In the genomic region with DNA sequence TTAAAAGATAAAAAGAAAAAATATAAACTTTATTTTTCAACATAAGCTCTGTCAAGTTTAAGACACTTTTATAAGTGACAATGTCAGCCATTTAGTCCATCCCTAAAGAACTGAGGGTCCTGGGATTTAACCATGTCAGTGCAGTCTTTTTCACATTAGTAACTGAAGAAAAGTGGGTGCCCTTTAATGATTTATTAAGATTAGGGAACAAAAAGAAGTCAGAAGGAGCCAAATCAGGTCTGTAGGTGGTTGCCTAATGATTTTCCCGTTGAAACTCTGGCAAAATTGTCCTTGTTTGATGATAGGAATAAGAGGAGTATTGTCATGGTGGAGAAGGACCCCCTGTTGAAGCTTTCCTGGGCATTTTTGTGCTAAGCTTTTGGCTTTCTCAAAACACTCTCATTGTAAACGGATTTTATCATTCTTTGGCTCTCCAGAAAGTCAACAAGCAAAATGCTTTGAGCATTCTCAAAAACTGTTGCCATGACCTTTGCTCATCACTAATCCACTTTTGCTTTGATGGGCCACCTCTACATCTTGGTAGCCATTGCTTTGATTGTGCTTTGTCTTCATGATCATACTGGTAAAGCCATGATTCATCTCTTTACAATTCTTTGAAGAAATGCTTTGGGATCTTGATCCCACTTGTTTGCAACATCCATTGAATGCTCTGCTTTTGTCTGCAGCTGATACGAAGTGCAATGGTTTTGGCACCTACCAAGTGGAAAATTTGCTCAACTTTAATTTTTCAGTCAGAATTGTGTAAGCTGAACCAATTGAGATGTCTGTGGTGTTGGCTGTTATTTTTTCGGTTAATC, we compare ENCODE assay signal across 1 cellular context.
TF ChIP-seq lines count a peak whose summit lies in the region.

No MANE protein-coding gene starts in this region.

TF ChIP-seq in HepG2, 621 proteins besides CTCF, POLR2A, EP300 and RAD21 (continued from another document and continues in another):
- TF ChIP-seq ZNF614 (CRISPR knock-in tag; IDR thresholded peaks at IDR 0.05; ENCODE audit: borderline replicate concordance) (peak; percentile 72; the same call in 1 of the 2 replicates), KDM1A (CRISPR knock-in tag; IDR thresholded peaks at IDR 0.05) (peak; percentile 94), TEAD3 (CRISPR knock-in tag; optimal IDR thresholded peaks at IDR 0.05; ENCODE audit: borderline replicate concordance) (peak; percentile 99), STAG1 (CRISPR knock-in tag; IDR thresholded peaks at IDR 0.05) (no peak; the same call in none of the 2 replicates), ZNF530 (CRISPR knock-in tag; IDR thresholded peaks at IDR 0.05; ENCODE audit: low read depth) (no peak), TARDBP (CRISPR knock-in tag; IDR thresholded peaks at IDR 0.05) (peak; percentile 90), ZFP1 (CRISPR knock-in tag; IDR thresholded peaks at IDR 0.05) (peak; percentile 32; the same call in 1 of the 2 replicates), JUN (CRISPR knock-in tag; IDR thresholded peaks at IDR 0.05) (peak; percentile 98), ZNF138 (CRISPR knock-in tag; IDR thresholded peaks at IDR 0.05; ENCODE audit: low read depth) (no peak), SNAPC5 (CRISPR knock-in tag; IDR thresholded peaks at IDR 0.05; ENCODE audit: borderline replicate concordance) (peak; percentile 74; the same call in 1 of the 2 replicates), THYN1 (CRISPR knock-in tag; IDR thresholded peaks at IDR 0.05; ENCODE audit: borderline replicate concordance, low read depth) (no peak), RFXAP (CRISPR knock-in tag; IDR thresholded peaks at IDR 0.05; ENCODE audit: borderline replicate concordance) (no peak), ZZZ3 (CRISPR knock-in tag; IDR thresholded peaks at IDR 0.05; ENCODE audit: borderline replicate concordance) (no peak), HOXA3 (CRISPR knock-in tag; IDR thresholded peaks at IDR 0.05) (peak; percentile 72; the same call in 1 of the 2 replicates), TRAFD1 (CRISPR knock-in tag; IDR thresholded peaks at IDR 0.05; ENCODE audit: borderline replicate concordance) (no peak), MIXL1 (CRISPR knock-in tag; IDR thresholded peaks at IDR 0.05) (no peak; the same call in 1 of the 2 replicates), KAT7 (CRISPR knock-in tag; IDR thresholded peaks at IDR 0.05; ENCODE audit: borderline replicate concordance) (peak; percentile 86), MED1 (CRISPR knock-in tag; IDR thresholded peaks at IDR 0.05) (peak; percentile 92), RERE (CRISPR knock-in tag; IDR thresholded peaks at IDR 0.05; ENCODE audit: low read depth) (peak; percentile 93), AGO2 (optimal IDR thresholded peaks at IDR 0.05; ENCODE audit: low read depth, low read length) (no peak), DNMT3B (CRISPR knock-in tag; conservative IDR thresholded peaks at IDR 0.05) (peak; percentile 71; the same call in 1 of the 2 replicates), ZNF232 (CRISPR knock-in tag; IDR thresholded peaks at IDR 0.05; ENCODE audit: borderline replicate concordance) (no peak), GZF1 (CRISPR knock-in tag; IDR thresholded peaks at IDR 0.05) (no peak), POGZ (CRISPR knock-in tag; IDR thresholded peaks at IDR 0.05) (peak; percentile 91), ZNF891 (CRISPR knock-in tag; IDR thresholded peaks at IDR 0.05) (no peak), SOX13 (IDR thresholded peaks at IDR 0.05) (peak; percentile 99), SOX13 (CRISPR knock-in tag; conservative IDR thresholded peaks at IDR 0.05 in 1 of 2, IDR thresholded peaks at IDR 0.05 in 1 of 2) (peak in 1 of 2 experiments; percentile 100; a peak in 2 of 4 replicates), RELA (CRISPR knock-in tag; IDR thresholded peaks at IDR 0.05) (no peak), IKZF5 (CRISPR knock-in tag; IDR thresholded peaks at IDR 0.05) (peak; percentile 77), ZNF383 (CRISPR knock-in tag; IDR thresholded peaks at IDR 0.05; ENCODE audit: borderline replicate concordance) (no peak)
- TF ChIP-seq, protein P1, sequence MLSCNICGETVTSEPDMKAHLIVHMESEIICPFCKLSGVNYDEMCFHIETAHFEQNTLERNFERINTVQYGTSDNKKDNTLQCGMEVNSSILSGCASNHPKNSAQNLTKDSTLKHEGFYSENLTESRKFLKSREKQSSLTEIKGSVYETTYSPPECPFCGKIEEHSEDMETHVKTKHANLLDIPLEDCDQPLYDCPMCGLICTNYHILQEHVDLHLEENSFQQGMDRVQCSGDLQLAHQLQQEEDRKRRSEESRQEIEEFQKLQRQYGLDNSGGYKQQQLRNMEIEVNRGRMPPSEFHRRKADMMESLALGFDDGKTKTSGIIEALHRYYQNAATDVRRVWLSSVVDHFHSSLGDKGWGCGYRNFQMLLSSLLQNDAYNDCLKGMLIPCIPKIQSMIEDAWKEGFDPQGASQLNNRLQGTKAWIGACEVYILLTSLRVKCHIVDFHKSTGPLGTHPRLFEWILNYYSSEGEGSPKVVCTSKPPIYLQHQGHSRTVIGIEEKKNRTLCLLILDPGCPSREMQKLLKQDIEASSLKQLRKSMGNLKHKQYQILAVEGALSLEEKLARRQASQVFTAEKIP (CRISPR knock-in tag; IDR thresholded peaks at IDR 0.05; ENCODE audit: borderline replicate concordance) = no peak
- TF ChIP-seq, protein P2, sequence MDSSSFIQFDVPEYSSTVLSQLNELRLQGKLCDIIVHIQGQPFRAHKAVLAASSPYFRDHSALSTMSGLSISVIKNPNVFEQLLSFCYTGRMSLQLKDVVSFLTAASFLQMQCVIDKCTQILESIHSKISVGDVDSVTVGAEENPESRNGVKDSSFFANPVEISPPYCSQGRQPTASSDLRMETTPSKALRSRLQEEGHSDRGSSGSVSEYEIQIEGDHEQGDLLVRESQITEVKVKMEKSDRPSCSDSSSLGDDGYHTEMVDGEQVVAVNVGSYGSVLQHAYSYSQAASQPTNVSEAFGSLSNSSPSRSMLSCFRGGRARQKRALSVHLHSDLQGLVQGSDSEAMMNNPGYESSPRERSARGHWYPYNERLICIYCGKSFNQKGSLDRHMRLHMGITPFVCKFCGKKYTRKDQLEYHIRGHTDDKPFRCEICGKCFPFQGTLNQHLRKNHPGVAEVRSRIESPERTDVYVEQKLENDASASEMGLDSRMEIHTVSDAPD (CRISPR knock-in tag; IDR thresholded peaks at IDR 0.05) = peak; percentile 93
- TF ChIP-seq, protein P3, sequence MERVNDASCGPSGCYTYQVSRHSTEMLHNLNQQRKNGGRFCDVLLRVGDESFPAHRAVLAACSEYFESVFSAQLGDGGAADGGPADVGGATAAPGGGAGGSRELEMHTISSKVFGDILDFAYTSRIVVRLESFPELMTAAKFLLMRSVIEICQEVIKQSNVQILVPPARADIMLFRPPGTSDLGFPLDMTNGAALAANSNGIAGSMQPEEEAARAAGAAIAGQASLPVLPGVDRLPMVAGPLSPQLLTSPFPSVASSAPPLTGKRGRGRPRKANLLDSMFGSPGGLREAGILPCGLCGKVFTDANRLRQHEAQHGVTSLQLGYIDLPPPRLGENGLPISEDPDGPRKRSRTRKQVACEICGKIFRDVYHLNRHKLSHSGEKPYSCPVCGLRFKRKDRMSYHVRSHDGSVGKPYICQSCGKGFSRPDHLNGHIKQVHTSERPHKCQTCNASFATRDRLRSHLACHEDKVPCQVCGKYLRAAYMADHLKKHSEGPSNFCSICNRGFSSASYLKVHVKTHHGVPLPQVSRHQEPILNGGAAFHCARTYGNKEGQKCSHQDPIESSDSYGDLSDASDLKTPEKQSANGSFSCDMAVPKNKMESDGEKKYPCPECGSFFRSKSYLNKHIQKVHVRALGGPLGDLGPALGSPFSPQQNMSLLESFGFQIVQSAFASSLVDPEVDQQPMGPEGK (CRISPR knock-in tag; IDR thresholded peaks at IDR 0.05) = peak; percentile 65
- TF ChIP-seq, protein P4, sequence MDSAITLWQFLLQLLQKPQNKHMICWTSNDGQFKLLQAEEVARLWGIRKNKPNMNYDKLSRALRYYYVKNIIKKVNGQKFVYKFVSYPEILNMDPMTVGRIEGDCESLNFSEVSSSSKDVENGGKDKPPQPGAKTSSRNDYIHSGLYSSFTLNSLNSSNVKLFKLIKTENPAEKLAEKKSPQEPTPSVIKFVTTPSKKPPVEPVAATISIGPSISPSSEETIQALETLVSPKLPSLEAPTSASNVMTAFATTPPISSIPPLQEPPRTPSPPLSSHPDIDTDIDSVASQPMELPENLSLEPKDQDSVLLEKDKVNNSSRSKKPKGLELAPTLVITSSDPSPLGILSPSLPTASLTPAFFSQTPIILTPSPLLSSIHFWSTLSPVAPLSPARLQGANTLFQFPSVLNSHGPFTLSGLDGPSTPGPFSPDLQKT (CRISPR knock-in tag; IDR thresholded peaks at IDR 0.05; ENCODE audit: borderline replicate concordance) = no peak
- TF ChIP-seq, protein P5, sequence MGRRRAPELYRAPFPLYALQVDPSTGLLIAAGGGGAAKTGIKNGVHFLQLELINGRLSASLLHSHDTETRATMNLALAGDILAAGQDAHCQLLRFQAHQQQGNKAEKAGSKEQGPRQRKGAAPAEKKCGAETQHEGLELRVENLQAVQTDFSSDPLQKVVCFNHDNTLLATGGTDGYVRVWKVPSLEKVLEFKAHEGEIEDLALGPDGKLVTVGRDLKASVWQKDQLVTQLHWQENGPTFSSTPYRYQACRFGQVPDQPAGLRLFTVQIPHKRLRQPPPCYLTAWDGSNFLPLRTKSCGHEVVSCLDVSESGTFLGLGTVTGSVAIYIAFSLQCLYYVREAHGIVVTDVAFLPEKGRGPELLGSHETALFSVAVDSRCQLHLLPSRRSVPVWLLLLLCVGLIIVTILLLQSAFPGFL (CRISPR knock-in tag; IDR thresholded peaks at IDR 0.05) = no peak
